In genomic region chr4:64158648-64159326, GRCh38 we compare ENCODE assay signal across 7 cellular contexts.
DNase-seq lines count a peak whose midpoint lies in the region; ATAC-seq lines count a peak whose summit lies in the region.

No MANE protein-coding gene starts in this region.

- DNase-seq in ELF-1 (ENCODE audit: low read depth, low spot score) (peak; percentile 7), NCI-H82 treated with DMSO at 0.1 percent for 48 hours (lab: John Stamatoyannopoulos, UW; ENCODE audit: unreplicated experiment) (peak; percentile 14), amniotic epithelial cell (ENCODE audit: low read depth) (peak; percentile 48), iPS DF 4.7 (ENCODE audit: extremely low read depth, low spot score) (peak; percentile 53), smooth muscle cell of the brain vasculature (ENCODE audit: low read depth, low spot score) (peak; percentile 7)

- ATAC-seq in GM19438 (IDR thresholded peaks at IDR 0.05; ENCODE audit: low read depth, unreplicated experiment): peak; percentile 88
- ATAC-seq in HG03442 (IDR thresholded peaks at IDR 0.05; ENCODE audit: unreplicated experiment): peak; percentile 86

Comparison
In these comparisons a context has a peak if more than half of its experiments do, and no peak if none do; other contexts are left out.
1. Peak in every context shown above with its lines: DNase-seq and ATAC-seq.